Comparison of ENCODE assay signal across 2 cellular contexts in genomic region chr6:18310010-18310409, GRCh38. TPM values are rescaled to one million over a fixed set of nuclear protein-coding genes. Genes with fewer than 3 reads are reported as not detected.
DNase-seq lines count a peak whose midpoint lies in the region; ATAC-seq, FAIRE-seq and TF ChIP-seq lines count a peak whose summit lies in the region.
"Not testable (repeated sequence)": the region's sequence is repeated elsewhere in the genome, so short reads cannot be mapped to it uniquely, and the experiment has no call there.

No MANE protein-coding gene starts in this region.

- not testable (repeated sequence) for H3K27ac ChIP-seq in IMR-90 (ENCODE audit: insufficient read depth, low read length); HepG2 (ENCODE audit: extremely low read length, insufficient read depth, low read length)

- FAIRE-seq in HepG2 (lab: Jason Lieb, UNC) = not testable (repeated sequence)

- not testable (repeated sequence) for H3K23ac ChIP-seq in IMR-90 (ENCODE audit: low read depth, low read length)

- in situ Hi-C loops in IMR-90 (cut with MboI; ENCODE audit: low sequenced_read_pairs) = not testable (repeated sequence)
- in situ Hi-C loops in HepG2 (cut with HindIII; ENCODE audit: extremely low pct_ligation_motif_present, low pct_unique_long_range_greater_than_20kb) = loop anchor here (25.0 kb wide), 1 partner anchor 1148 kb away; no protein-coding TSS in a partner anchor

- peak overlapping the region; percentile 64 for H2BK120ac ChIP-seq in IMR-90 (ENCODE audit: low read depth, low read length)

- H3K9me3 ChIP-seq in IMR-90 (ENCODE audit: control insufficient read depth, insufficient read depth, low read length); HepG2 (ENCODE audit: low read length): not testable (repeated sequence)

- not testable (repeated sequence) for H3K4me2 ChIP-seq in IMR-90 (ENCODE audit: low read depth, low read length); HepG2 (ENCODE audit: low read depth, low read length)

- H2BK15ac ChIP-seq in IMR-90 (ENCODE audit: low read depth, low read length) = not testable (repeated sequence)

- H3K79me2 ChIP-seq in HepG2 (ENCODE audit: insufficient read depth, low read length) = not testable (repeated sequence)

- not testable (repeated sequence) for BruUV-seq in IMR-90 (replicated peaks; lab: Mats Ljungman, UMichigan); HepG2 (replicated peaks; lab: Mats Ljungman, UMichigan)

- not testable (repeated sequence) for H2BK5ac ChIP-seq in IMR-90 (ENCODE audit: low read depth, low read length, poor library complexity, severe bottlenecking)

- peak overlapping the region; percentile 18; the same call in 1 of the 2 replicates for H4K91ac ChIP-seq in IMR-90 (ENCODE audit: insufficient read depth, low read depth, low read length)

- not testable (repeated sequence) for TF ChIP-seq EP300 in HepG2 (IDR thresholded peaks at IDR 0.05; ENCODE audit: low read depth in 2 of 2, low read length in 2 of 2); HepG2 (CRISPR knock-in tag; IDR thresholded peaks at IDR 0.05; ENCODE audit: borderline replicate concordance)

- H3K4me1 ChIP-seq in IMR-90 (ENCODE audit: control insufficient read depth, insufficient read depth, low read length) = peaks cover 19% of the 10 kb centered on the region
- not testable (repeated sequence) for H3K4me1 ChIP-seq in HepG2 (ENCODE audit: insufficient read depth, low read length)

- intact Hi-C loops in IMR-90 (cut with micrococcal nuclease); HepG2 (cut with micrococcal nuclease; ENCODE audit: unreplicated experiment): not testable (repeated sequence)

- not testable (repeated sequence) for TF ChIP-seq RAD21 in IMR-90 (IDR thresholded peaks at IDR 0.05; ENCODE audit: low read length); HepG2 (CRISPR knock-in tag; IDR thresholded peaks at IDR 0.05)

- WGBS in IMR-90 (ENCODE audit: extremely low coverage in 2 of 2, insufficient read length in 1 of 2), 2 experiments = 71% methylated on average over 4 of the region's 8 CpGs; no CpG with 5 or more reads in 1 of the 2 experiments
- 40% methylated on average over 8 of the region's 8 CpGs for WGBS in HepG2 (ENCODE audit: low lambda C conversion rate)

- not testable (repeated sequence) for H4K8ac ChIP-seq in IMR-90 (ENCODE audit: low read depth in 2 of 2, low read length in 2 of 2)

- H2AK9ac ChIP-seq in IMR-90 (replicated peaks; ENCODE audit: low read depth, low read length, poor library complexity) = not testable (repeated sequence)

- H3K4me3 ChIP-seq in IMR-90 (ENCODE audit: insufficient read depth, low read depth, low read length); HepG2 (replicated peaks in 1 of 3; ENCODE audit: insufficient read depth in 1 of 3, low read depth in 2 of 3, low read length in 3 of 3): not testable (repeated sequence)

- not testable (repeated sequence) for H3K36me3 ChIP-seq in IMR-90 (ENCODE audit: control insufficient read depth, insufficient read depth, low read length); HepG2 (replicated peaks in 1 of 2; ENCODE audit: control insufficient read depth in 1 of 2, insufficient read depth in 2 of 2, low read length in 2 of 2)

- not testable (repeated sequence) for H3K14ac ChIP-seq in IMR-90 (replicated peaks; ENCODE audit: low read depth, low read length)

- DNase-seq in IMR-90; HepG2 (ENCODE audit: low spot score): not testable (repeated sequence)

- H3K18ac ChIP-seq in IMR-90 (ENCODE audit: low read depth, low read length) = not testable (repeated sequence)

- TF ChIP-seq CTCF in IMR-90 (conservative IDR thresholded peaks at IDR 0.05; ENCODE audit: low read depth, low read length); HepG2 (CRISPR knock-in tag; IDR thresholded peaks at IDR 0.05): not testable (repeated sequence)

- H2BK20ac ChIP-seq in IMR-90 (ENCODE audit: low read depth, low read length) = peak overlapping the region; percentile 85; the same call in 1 of the 2 replicates

- CTCF ChIA-PET in IMR-90 (lab: Yijun Ruan, JAX); HepG2 (lab: Yijun Ruan, JAX; ENCODE audit: low intra/inter-chr PET ratio, low total read pairs): not testable (repeated sequence)

- not testable (repeated sequence) for H3K9me1 ChIP-seq in IMR-90 (ENCODE audit: insufficient read depth, low read length)

- not testable (repeated sequence) for H3K27me3 ChIP-seq in IMR-90 (ENCODE audit: control insufficient read depth, insufficient read depth, low read length); HepG2 (ENCODE audit: control insufficient read depth in 1 of 2, insufficient read depth in 2 of 2, low read length in 2 of 2)

- H2AFZ ChIP-seq in IMR-90 (replicated peaks; ENCODE audit: low read length, poor library complexity); HepG2 (ENCODE audit: low read length): not testable (repeated sequence)

- not testable (repeated sequence) for ATAC-seq in IMR-90 (ENCODE audit: low read depth); HepG2

- H3K4ac ChIP-seq in IMR-90 (ENCODE audit: low read depth, low read length) = peak overlapping the region; percentile 33; the same call in 1 of the 2 replicates

- H4K5ac ChIP-seq in IMR-90 (ENCODE audit: low read depth, low read length) = not testable (repeated sequence)

- H3K56ac ChIP-seq in IMR-90 (ENCODE audit: extremely low read depth, insufficient read depth, low read length) = not testable (repeated sequence)

- peak overlapping the region; percentile 51; the same call in 1 of the 2 replicates for H2AK5ac ChIP-seq in IMR-90 (ENCODE audit: low read depth, low read length)

- H3K9ac ChIP-seq in IMR-90 (ENCODE audit: low read depth, low read length); HepG2 (ENCODE audit: insufficient read depth, low read depth, low read length): not testable (repeated sequence)

- not testable (repeated sequence) for H3K79me1 ChIP-seq in IMR-90 (ENCODE audit: low read depth in 1 of 2, low read length in 2 of 2)

- POLR2A ChIA-PET in IMR-90 (lab: Charles Lee; ENCODE audit: unreplicated experiment); HepG2 (lab: Yijun Ruan, JAX): not testable (repeated sequence)

- H4K20me1 ChIP-seq in IMR-90 (ENCODE audit: insufficient read depth, low read length); HepG2 (ENCODE audit: insufficient read depth, low read length): not testable (repeated sequence)

- TF ChIP-seq POLR2A in IMR-90 (IDR thresholded peaks at IDR 0.05; ENCODE audit: low read depth, low read length); HepG2 (IDR thresholded peaks at IDR 0.05; ENCODE audit: insufficient read depth in 1 of 2, low read depth in 2 of 2, low read length in 2 of 2): not testable (repeated sequence)

- dilution Hi-C loops in IMR-90 (cut with HindIII; ENCODE audit: low sequenced_read_pairs, unreplicated experiment) = not testable (repeated sequence)

TF ChIP-seq in HepG2, 621 proteins besides CTCF, POLR2A, EP300 and RAD21:
- TF ChIP-seq ZNF761 (CRISPR knock-in tag; conservative IDR thresholded peaks at IDR 0.05) = peak; percentile 97
TF ChIP-seq in HepG2: peak in this region for 1; not testable (repeated sequence) for 620.

RNA-seq across cellular contexts. Expression of gene DEK, which starts 45.7 kb away (rescaled TPM):
- total RNA-seq in IMR-90 (2012; rRNA removed) = 33.5 and 82.8 TPM in 2 replicates
- 37.1 and 37.4 TPM in 2 replicates for polyA plus RNA-seq in IMR-90 (2012; rRNA removed)
- polyA plus RNA-seq in IMR-90 (2012; cell fraction: cytosol; rRNA removed) = 9.5 and 16.0 TPM in 2 replicates
- polyA plus RNA-seq in IMR-90 (2012; cell fraction: nucleus; rRNA removed; ENCODE audit: low replicate concordance) = 5.2 and 18.1 TPM in 2 replicates
- total RNA-seq in HepG2 (2016; rRNA removed; fragmentation: Illumina TruSeq; extraction: Trizol) = 276 and 337 TPM in 2 replicates
- total RNA-seq in HepG2 (2016; cell fraction: cytosol; rRNA removed; fragmentation: Illumina TruSeq; extraction: Trizol; ENCODE audit: low read depth) = 68.9 and 76.9 TPM in 2 replicates
- total RNA-seq in HepG2 (2016; cell fraction: insoluble cytoplasmic fraction; rRNA removed; fragmentation: Illumina TruSeq; extraction: Trizol) = 276 and 351 TPM in 2 replicates
- 124 and 136 TPM in 2 replicates for total RNA-seq in HepG2 (2016; cell fraction: membrane; rRNA removed; fragmentation: Illumina TruSeq; extraction: Trizol)
- total RNA-seq in HepG2 (2016; cell fraction: nucleus; rRNA removed; fragmentation: Illumina TruSeq; extraction: Trizol) = 126 and 142 TPM in 2 replicates
- 31.1 and 53.2 TPM in 2 replicates for polyA plus RNA-seq in HepG2 (2011; rRNA removed)
- polyA plus RNA-seq in HepG2 (2011; cell fraction: cytosol; rRNA removed) = 20.2 and 27.2 TPM in 2 replicates
- 13.2 and 13.8 TPM in 2 replicates for polyA plus RNA-seq in HepG2 (2011; cell fraction: nucleus; rRNA removed)
- 72.9 and 102 TPM in 2 replicates for polyA plus RNA-seq in HepG2 (2012)
- 25.0 and 25.1 TPM in 2 replicates for polyA plus RNA-seq in HepG2 (2016; cell fraction: cytosol; fragmentation: Illumina TruSeq; extraction: Trizol; ENCODE audit: low read depth)
- polyA plus RNA-seq in HepG2 (2016; cell fraction: insoluble cytoplasmic fraction; fragmentation: Illumina TruSeq; extraction: Trizol; ENCODE audit: low read depth) = 324 and 341 TPM in 2 replicates
- polyA plus RNA-seq in HepG2 (2016; cell fraction: membrane; fragmentation: Illumina TruSeq; extraction: Trizol; ENCODE audit: low read depth) = 76.9 and 85.9 TPM in 2 replicates
- polyA plus RNA-seq in HepG2 (2016; cell fraction: nucleus; fragmentation: Illumina TruSeq; extraction: Trizol; ENCODE audit: insufficient read depth, low read depth) = 161 and 166 TPM in 2 replicates
- 11.9 and 13.7 TPM in 2 replicates for polyA minus RNA-seq in HepG2 (2011; rRNA and poly(A)+ RNA removed; ENCODE audit: low replicate concordance)
- 47.9 and 59.4 TPM in 2 replicates for polyA minus RNA-seq in HepG2 (2011; cell fraction: cytosol; rRNA and poly(A)+ RNA removed)
- polyA minus RNA-seq in HepG2 (2011; cell fraction: nucleus; rRNA and poly(A)+ RNA removed) = 43.8 and 51.2 TPM in 2 replicates
